In genomic region chr9:17018001-17018491, GRCh38 we compare ENCODE assay signal across 12 cellular contexts.
A peak's percentile ranks its signal among the peaks of the same experiment; 100 is the strongest.
DNase-seq lines count a peak whose midpoint lies in the region; ATAC-seq and TF ChIP-seq lines count a peak whose summit lies in the region.
"Had no signal": no experiment of that assay in that cellular context is flagged by ENCODE, and none has a peak within 500 bp of the region (broad histone marks: within the 10 kb centered on the region; RNA-seq: fewer than 3 reads in every experiment).

No MANE protein-coding gene starts in this region.

- H3K9me3 ChIP-seq in osteoblast (ENCODE audit: low read depth, low read length): no peaks in the 10 kb centered on the region

- H3K4me3 ChIP-seq in osteoblast (ENCODE audit: insufficient read depth, low read length): peak overlapping the region; percentile 35

- H3K4me2 ChIP-seq in osteoblast (ENCODE audit: insufficient read depth, low read length): peak overlapping the region; percentile 70

- no peak for TF ChIP-seq CTCF in osteoblast (IDR thresholded peaks at IDR 0.05; ENCODE audit: extremely low read depth, low read depth, low read length)

- peak; percentile 81 for ATAC-seq in Right ventricle myocardium inferior

- H3K4me1 ChIP-seq in osteoblast (ENCODE audit: insufficient read depth, low read length): peaks cover 21% of the 10 kb centered on the region

- no peaks in the 10 kb centered on the region for H4K20me1 ChIP-seq in osteoblast (ENCODE audit: insufficient read depth, low read length)

- no peaks in the 10 kb centered on the region for H3K27me3 ChIP-seq in osteoblast (ENCODE audit: insufficient read depth, low read length)

- H3K36me3 ChIP-seq in osteoblast (ENCODE audit: insufficient read depth, low read length): no peaks in the 10 kb centered on the region

- no peaks in the 10 kb centered on the region for H3K79me2 ChIP-seq in osteoblast (ENCODE audit: insufficient read depth, low read length)

- peak overlapping the region; percentile 96 for H3K27ac ChIP-seq in osteoblast (ENCODE audit: low read depth, low read length)

- peak overlapping the region; percentile 89 for H2AFZ ChIP-seq in osteoblast (ENCODE audit: low read length)

- peak; percentile 72 for DNase-seq in Right ventricle myocardium inferior (ENCODE audit: missing footprints)
- DNase-seq in cardiac septum (ENCODE audit: low spot score): no peak
- DNase-seq in fibroblast of gingiva (ENCODE audit: low read depth): peak; percentile 95
- peak; percentile 79 for DNase-seq in osteoblast (ENCODE audit: insufficient read length, low spot score, missing footprints)
- DNase-seq in DMS153 (lab: John Stamatoyannopoulos, UW): no peak
- no peak for DNase-seq in NCI-H345 treated with DMSO at 0.1 percent for 48 hours (lab: John Stamatoyannopoulos, UW; ENCODE audit: unreplicated experiment)
- DNase-seq in NCI-H69 (lab: John Stamatoyannopoulos, UW): no peak
- DNase-seq in LoVo (ENCODE audit: low spot score): no peak
- DNase-seq: 8988T; activated T-cell treated with anti-CD3 and anti-CD28 coated beads, Interleukin-2, amount 50 U/mL, for 1 hour; cerebellar nuclear complex; NCI-H1436 had no signal

- intact Hi-C loops in Right ventricle myocardium inferior (cut with DNase I): no loop called here
- intact Hi-C loops in cardiac septum (cut with DNase I): no loop called here

Comparison
In these comparisons a context has a peak if more than half of its experiments do, and no peak if none do; other contexts are left out.
1. DNase-seq: peak in Right ventricle myocardium inferior (single experiment), fibroblast of gingiva (single experiment) and osteoblast (single experiment); none in cardiac septum (single experiment), DMS153 (single experiment), NCI-H345 treated with DMSO at 0.1 percent for 48 hours (single experiment), NCI-H69 (single experiment) and LoVo (single experiment).